ENCODE assay signal across 7 cellular contexts in the genomic region with DNA sequence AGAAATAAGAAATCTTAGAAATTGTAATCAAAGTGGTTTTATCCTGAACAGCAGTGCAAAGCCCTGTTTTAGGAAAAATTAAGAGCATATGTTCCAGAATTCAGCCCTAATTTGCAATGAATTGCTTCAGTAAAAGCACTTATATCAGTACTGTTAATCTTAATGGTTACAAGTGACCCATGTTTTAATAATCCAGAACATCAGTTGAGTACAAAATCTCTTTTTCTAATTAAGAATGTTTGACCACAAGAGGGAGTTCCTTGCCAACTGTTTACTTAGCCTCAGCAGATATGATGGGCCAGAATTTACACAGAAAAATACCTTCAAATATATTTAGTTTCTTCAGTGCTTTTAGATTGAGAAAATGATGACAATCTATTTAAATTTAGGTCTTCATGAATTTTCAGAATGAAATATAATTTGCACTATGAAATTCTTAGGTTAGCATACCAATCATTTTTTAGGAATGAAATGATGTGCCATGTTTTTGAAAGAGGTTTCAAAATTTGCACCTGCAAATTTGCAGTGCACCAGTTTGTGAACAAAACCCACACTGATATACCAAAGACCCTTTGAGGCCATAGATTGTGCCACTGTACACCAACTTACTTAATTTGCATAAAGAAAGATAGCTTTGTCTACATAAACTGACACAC.
DNase-seq lines count a peak whose midpoint lies in the region; TF ChIP-seq lines count a peak whose summit lies in the region.

No MANE protein-coding gene starts in this region.

- no peak overlapping the region for H3K27ac ChIP-seq in VCaP

- H3K9me3 ChIP-seq in MG63, result no peaks in the 10 kb centered on the region

- DNase-seq in GM06990 (ENCODE audit: extremely low read depth, insufficient read length), result no peak
- DNase-seq in HuH-7 (ENCODE audit: low spot score), result peak; percentile 23
- peak; percentile 61 for DNase-seq in left kidney (ENCODE audit: low read depth, low spot score)
- DNase-seq in activated CD8-positive, alpha-beta memory T cell treated with anti-CD3 and anti-CD28 coated beads, Interleukin-2, amount 50 U/mL, for 48 hours, result no peak
- no peak for DNase-seq in stimulated activated CD4-positive, alpha-beta T cell treated with anti-CD3 and anti-CD28 coated beads, Interleukin-4, amount 100 ng/mL, for 1 hour
- no peak for DNase-seq in MG63

- H3K4me3 ChIP-seq in GM06990 (replicated peaks; ENCODE audit: low read depth, low read length) (no peak overlapping the region), MG63 (no peak overlapping the region)

- H3K36me3 ChIP-seq in GM06990 (ENCODE audit: control insufficient read depth, insufficient read depth, low read length) (no peaks in the 10 kb centered on the region), MG63 (no peaks in the 10 kb centered on the region)

- no peaks in the 10 kb centered on the region for H3K27me3 ChIP-seq in GM06990 (replicated peaks; ENCODE audit: control insufficient read depth, insufficient read depth, low read length)
- no peaks in the 10 kb centered on the region for H3K27me3 ChIP-seq in MG63

- TF ChIP-seq CTCF in GM06990 (IDR thresholded peaks at IDR 0.05; ENCODE audit: insufficient read depth, low read length, poor library complexity, severe bottlenecking), result peak; percentile 45
- TF ChIP-seq CTCF in VCaP (conservative IDR thresholded peaks at IDR 0.05), result peak; percentile 64

Comparison
In these comparisons a context has a peak if more than half of its experiments do, and no peak if none do; other contexts are left out.
1. DNase-seq: peak in HuH-7 (single experiment) and left kidney (single experiment); none in GM06990 (single experiment), activated CD8-positive, alpha-beta memory T cell treated with anti-CD3 and anti-CD28 coated beads, Interleukin-2, amount 50 U/mL, for 48 hours (single experiment), stimulated activated CD4-positive, alpha-beta T cell treated with anti-CD3 and anti-CD28 coated beads, Interleukin-4, amount 100 ng/mL, for 1 hour (single experiment) and MG63 (single experiment).